Comparison of ENCODE assay signal across 15 cellular contexts in genomic region chr13:113777311-113778260, GRCh38. TPM values are rescaled to one million over a fixed set of nuclear protein-coding genes. Genes with fewer than 3 reads are reported as not detected.
DNase-seq lines count a peak whose midpoint lies in the region; ATAC-seq and TF ChIP-seq lines count a peak whose summit lies in the region.
"Had no signal": no experiment of that assay in that cellular context is flagged by ENCODE, and none has a peak within 500 bp of the region (broad histone marks: within the 10 kb centered on the region; RNA-seq: fewer than 3 reads in every experiment).

No MANE protein-coding gene starts in this region.

- no peak for TF ChIP-seq RAD21 in HCT116 (IDR thresholded peaks at IDR 0.05; ENCODE audit: low read depth)

- no peak overlapping the region for H3K4me3 ChIP-seq in A673 (ENCODE audit: low read depth, low read length, poor library complexity, severe bottlenecking)
- no peak overlapping the region for H3K4me3 ChIP-seq in HCT116 (replicated peaks in 1 of 2; ENCODE audit: low read depth in 1 of 2, low read length in 2 of 2)
- no peak overlapping the region for H3K4me3 ChIP-seq in ascending aorta
- H3K4me3 ChIP-seq: HAP-1, psoas muscle, SK-N-MC had no signal

- no peaks in the 10 kb centered on the region; the same call in 1 of the 2 replicates for H3K27me3 Mint-ChIP-seq in WTC11 (ENCODE audit: low read depth)

- no peak for TF ChIP-seq CTCF in A673 (conservative IDR thresholded peaks at IDR 0.05; ENCODE audit: low read depth, low read length)
- no peak for TF ChIP-seq CTCF in HCT116 (IDR thresholded peaks at IDR 0.05 in 2 of 3, conservative IDR thresholded peaks at IDR 0.05 in 1 of 3; ENCODE audit: borderline replicate concordance in 1 of 3, insufficient read depth in 1 of 3, low read depth in 2 of 3, low read length in 2 of 3)
- no peak for TF ChIP-seq CTCF in WTC11 (IDR thresholded peaks at IDR 0.05)
- no peak for TF ChIP-seq CTCF in ascending aorta (IDR thresholded peaks at IDR 0.05)

- RAD21 ChIA-PET in HCT116 (lab: Charles Lee; ENCODE audit: low non-redundant PET in 1 of 2, low total read pairs in 2 of 2, uncharacterized antibody in 2 of 2, unreplicated experiment in 2 of 2), result no interaction called here

- H3K9me2 ChIP-seq in HCT116 (ENCODE audit: insufficient read depth), result no peaks in the 10 kb centered on the region

- DNase-seq in A673 (ENCODE audit: low spot score) (peak; percentile 44), HCT116 (ENCODE audit: low read depth, low spot score) (no peak), WTC11 (ENCODE audit: low spot score) (peak; percentile 81), kidney tubule cell (ENCODE audit: low spot score) (peak; percentile 10), globus pallidus (ENCODE audit: low spot score) (no peak), ascending aorta (ENCODE audit: low spot score in 2 of 2) (no peak)
- DNase-seq: activated T-cell treated with anti-CD3 and anti-CD28 coated beads, Interleukin-2, amount 50 U/mL, for 72 hours; CD4-positive, alpha-beta memory T cell; effector memory CD4-positive, alpha-beta T cell had no signal

- H3K27me3 ChIP-seq in A673 (replicated peaks; ENCODE audit: insufficient read depth, low read depth, low read length, poor library complexity) (peaks cover 43% of the 10 kb centered on the region), HCT116 (ENCODE audit: insufficient read depth, low read length) (no peaks in the 10 kb centered on the region), ascending aorta (no peaks in the 10 kb centered on the region)

- no peak overlapping the region for H3K27ac Mint-ChIP-seq in WTC11
- H3K27ac Mint-ChIP-seq: activated T-cell treated with anti-CD3 and anti-CD28 coated beads, Interleukin-2, amount 50 U/mL, for 72 hours; CD4-positive, alpha-beta memory T cell had no signal

- no peak overlapping the region for H3K27ac ChIP-seq in A673 (ENCODE audit: low read depth, low read length, poor library complexity, severe bottlenecking)
- H3K27ac ChIP-seq in HCT116 (ENCODE audit: low read depth, low read length), result no peak overlapping the region
- H3K27ac ChIP-seq in ascending aorta, result no peak overlapping the region
- H3K27ac ChIP-seq: HL-60, psoas muscle, SK-N-MC had no signal

- H3K4me1 ChIP-seq in A673 (ENCODE audit: insufficient read depth, low read length, poor library complexity, severe bottlenecking) (no peaks in the 10 kb centered on the region), HCT116 (ENCODE audit: control insufficient read depth in 1 of 2, insufficient read depth in 2 of 2, low read length in 2 of 2) (peaks cover 0 to 8% of the 10 kb centered on the region in 2 experiments; a peak in 2 of 4 replicates), ascending aorta (no peaks in the 10 kb centered on the region)
- H3K4me1 ChIP-seq: HAP-1, psoas muscle had no signal

- H3K4me3 Mint-ChIP-seq in WTC11, result no peak overlapping the region
- H3K4me3 Mint-ChIP-seq: activated T-cell treated with anti-CD3 and anti-CD28 coated beads, Interleukin-2, amount 50 U/mL, for 72 hours; CD4-positive, alpha-beta memory T cell had no signal

- no peaks in the 10 kb centered on the region; the same call in 1 of the 2 replicates for H3K36me3 Mint-ChIP-seq in WTC11
- H3K36me3 Mint-ChIP-seq: CD4-positive, alpha-beta memory T cell had no signal

- POLR2A ChIA-PET in A673 (lab: Charles Lee; ENCODE audit: low non-redundant PET), result no interaction called here
- POLR2A ChIA-PET in HCT116 (lab: Charles Lee), result no interaction called here
- POLR2A ChIA-PET in WTC11 (lab: Charles Lee), result no interaction called here

- H3K9me3 Mint-ChIP-seq in WTC11, result peaks cover 2% of the 10 kb centered on the region

- H3K36me3 ChIP-seq in A673 (ENCODE audit: insufficient read depth, low read length, poor library complexity, severe bottlenecking) (no peaks in the 10 kb centered on the region), HCT116 (ENCODE audit: control insufficient read depth in 1 of 2, insufficient read depth in 2 of 2, low read length in 2 of 2) (no peaks in the 10 kb centered on the region), ascending aorta (no peaks in the 10 kb centered on the region)
- H3K36me3 ChIP-seq: HAP-1 had no signal

- H4K20me1 ChIP-seq in HCT116 (ENCODE audit: insufficient read depth), result no peaks in the 10 kb centered on the region

- CTCF ChIA-PET in A673 (lab: Charles Lee), result no interaction called here
- CTCF ChIA-PET in HCT116 (lab: Charles Lee), result no interaction called here
- CTCF ChIA-PET in WTC11 (lab: Charles Lee), result interaction anchor here (0.6 to 1.4 kb wide), 5 partner anchors 18 to 228 kb away, joined by 3 to 4 read pairs (median 3); no protein-coding TSS in a partner anchor

- H3K79me2 ChIP-seq in HCT116 (ENCODE audit: insufficient read depth, low read length), result no peaks in the 10 kb centered on the region

- no peak for TF ChIP-seq POLR2A in HCT116 (IDR thresholded peaks at IDR 0.05; ENCODE audit: borderline replicate concordance, extremely low read depth, insufficient read depth, insufficient read length)

- no TSS peak for BruUV-seq in A673 (replicated peaks; lab: Mats Ljungman, UMichigan)
- no TSS peak for BruUV-seq in HCT116 (replicated peaks; lab: Mats Ljungman, UMichigan)

- H2AFZ ChIP-seq in HCT116 (ENCODE audit: low read depth, low read length, poor library complexity, severe bottlenecking), result no peak overlapping the region

- peaks cover 2% of the 10 kb centered on the region for H3K4me1 Mint-ChIP-seq in WTC11

- H3K9ac ChIP-seq in HCT116 (ENCODE audit: low read length), result no peak overlapping the region

- H3K4me2 ChIP-seq in HCT116 (ENCODE audit: low read length), result no peak overlapping the region

- H3K9me3 ChIP-seq in A673 (ENCODE audit: low read depth, low read length, poor library complexity, severe bottlenecking) (no peaks in the 10 kb centered on the region), HCT116 (ENCODE audit: control insufficient read depth in 1 of 2, insufficient read depth in 1 of 2, low read depth in 1 of 2, low read length in 2 of 2) (no peaks in the 10 kb centered on the region), ascending aorta (no peaks in the 10 kb centered on the region)
- H3K9me3 ChIP-seq: HAP-1, psoas muscle had no signal

- ATAC-seq in HCT116, result peak; percentile 61
- peak; percentile 97 for ATAC-seq in WTC11
- ATAC-seq in GM19324 (IDR thresholded peaks at IDR 0.05; ENCODE audit: low FRiP score, unreplicated experiment), result no peak
- ATAC-seq in HG02798 (IDR thresholded peaks at IDR 0.05; ENCODE audit: poor library complexity, unreplicated experiment), result no peak

- intact Hi-C loops in A673 (cut with micrococcal nuclease; ENCODE audit: unreplicated experiment) (no loop called here), HCT116 (cut with micrococcal nuclease) (no loop called here), ascending aorta (cut with DNase I) (no loop called here)

TF ChIP-seq in HCT116, 20 proteins besides CTCF, POLR2A, EP300 and RAD21 (continues in another document):
- TF ChIP-seq REST (IDR thresholded peaks at IDR 0.05; ENCODE audit: low read depth), result peak; percentile 57
- TF ChIP-seq EZH2 (IDR thresholded peaks at IDR 0.05), result no peak

TF ChIP-seq in WTC11, 78 proteins besides CTCF, POLR2A, EP300 and RAD21 (continues in another document):
- TF ChIP-seq AFF4 (CRISPR knock-in tag; IDR thresholded peaks at IDR 0.05; ENCODE audit: borderline replicate concordance) (peak; percentile 66; the same call in 1 of the 2 replicates), TP53 (CRISPR knock-in tag; IDR thresholded peaks at IDR 0.05) (peak; percentile 73; the same call in 1 of the 2 replicates), USF2 (CRISPR knock-in tag; IDR thresholded peaks at IDR 0.05) (peak; percentile 36), ZBTB21 (CRISPR knock-in tag; IDR thresholded peaks at IDR 0.05; ENCODE audit: borderline replicate concordance) (0 out of 2 replicates have a peak, but pooled peaks have one; percentile 28)

RNA-seq across cellular contexts. Expression of gene TMEM255B, which starts 18.6 kb away (rescaled TPM):
- total RNA-seq in A673 (2021) (0.06 and 0.15 TPM in 2 replicates), HCT116 (2021; ENCODE audit: unreplicated experiment) (7.7 TPM), WTC11 (2021) (4.7 to 5.9 TPM (median 4.8 TPM) in 3 replicates), ascending aorta (4.7 TPM)
- polyA plus RNA-seq in HCT116 (2012), result 3.3 and 3.4 TPM in 2 replicates

Comparison
In these comparisons a context has a peak if more than half of its experiments do, and no peak if none do; other contexts are left out.
1. DNase-seq: peak in A673 (single experiment), WTC11 (single experiment) and kidney tubule cell (single experiment); none in HCT116 (single experiment), globus pallidus (single experiment) and ascending aorta (0 of 2).
2. ATAC-seq: peak in HCT116 (single experiment) and WTC11 (single experiment); none in GM19324 (single experiment) and HG02798 (single experiment).